ENCODE assay signal across 1 cellular context in the genomic region with DNA sequence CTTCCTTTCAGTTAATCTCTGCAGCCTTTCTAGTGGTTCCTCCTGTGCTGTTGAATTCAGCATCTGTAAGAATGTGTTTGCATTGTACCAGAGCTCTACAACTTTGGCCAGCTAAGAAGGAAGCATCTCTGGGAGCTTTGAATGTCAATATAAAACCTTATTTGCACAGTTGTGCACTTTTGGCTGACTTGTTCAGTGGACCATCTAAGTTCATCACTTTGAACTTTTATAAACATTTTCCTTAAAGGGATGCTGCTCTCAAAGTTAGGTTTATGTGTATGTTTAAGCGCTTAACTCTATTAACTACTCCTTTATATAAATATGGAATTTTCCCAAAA.
TF ChIP-seq lines count a peak whose summit lies in the region.

No MANE protein-coding gene starts in this region.

TF ChIP-seq in endothelial cell of umbilical vein, 7 proteins besides CTCF, POLR2A, EP300 and RAD21:
- TF ChIP-seq JUN (IDR thresholded peaks at IDR 0.05; ENCODE audit: borderline replicate concordance, insufficient read depth, insufficient read length, low read depth), result no peak
